In the genomic region with DNA sequence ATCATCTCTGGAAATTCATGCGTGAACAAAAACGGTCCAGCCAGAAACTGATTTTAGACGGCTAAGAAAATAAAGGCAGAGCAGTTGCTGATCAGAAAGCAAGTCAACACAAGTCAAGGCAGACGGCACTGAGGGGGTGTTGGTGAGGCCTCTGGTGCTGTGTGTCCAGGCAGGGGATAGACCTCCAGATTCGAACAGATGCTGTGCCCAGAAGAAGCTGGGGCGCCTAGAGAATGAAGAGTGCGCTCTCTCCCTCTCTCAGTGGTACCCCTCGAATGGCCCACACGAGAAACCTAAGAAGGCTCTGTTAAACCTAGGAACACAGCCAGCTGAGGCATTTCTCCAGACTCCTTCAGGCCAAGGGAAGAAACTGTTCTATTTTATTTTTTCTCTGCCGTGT, we compare ENCODE assay signal across 3 cellular contexts.
TF ChIP-seq lines count a peak whose summit lies in the region.

No MANE protein-coding gene starts in this region.

TF ChIP-seq in H1, 55 proteins besides CTCF, POLR2A, EP300 and RAD21:
- TF ChIP-seq FOSL1 (IDR thresholded peaks at IDR 0.05; ENCODE audit: insufficient read depth, low read depth, low read length): no peak
- TF ChIP-seq GABPA (IDR thresholded peaks at IDR 0.05; ENCODE audit: borderline replicate concordance, insufficient read depth, low read length): no peak
- no peak for TF ChIP-seq SRF (IDR thresholded peaks at IDR 0.05; ENCODE audit: low read depth, low read length)
- TF ChIP-seq BRCA1 (IDR thresholded peaks at IDR 0.05; ENCODE audit: low read depth, low read length): no peak
- TF ChIP-seq TAF7 (optimal IDR thresholded peaks at IDR 0.05; ENCODE audit: borderline replicate concordance, low read depth, low read length): no peak
- no peak for TF ChIP-seq CHD2 (IDR thresholded peaks at IDR 0.05; ENCODE audit: low read length)
- no peak for TF ChIP-seq CREB1 (IDR thresholded peaks at IDR 0.05)
- TF ChIP-seq HDAC6 (IDR thresholded peaks at IDR 0.05; ENCODE audit: low read depth, low read length): no peak
- no peak for TF ChIP-seq CEBPB (IDR thresholded peaks at IDR 0.05; ENCODE audit: low read depth, low read length)
- no peak for TF ChIP-seq EGR1 (IDR thresholded peaks at IDR 0.05; ENCODE audit: borderline replicate concordance, low read depth, low read length)
- TF ChIP-seq CHD1 (IDR thresholded peaks at IDR 0.05; ENCODE audit: low read depth, low read length): no peak
- TF ChIP-seq SIRT6 (IDR thresholded peaks at IDR 0.05; ENCODE audit: low read length): no peak
- no peak for TF ChIP-seq HDAC2 (IDR thresholded peaks at IDR 0.05; ENCODE audit: borderline replicate concordance in 1 of 2, low read depth in 2 of 2, low read length in 2 of 2)
- TF ChIP-seq KDM1A (IDR thresholded peaks at IDR 0.05; ENCODE audit: borderline replicate concordance, low read length): no peak
- TF ChIP-seq SIN3A (conservative IDR thresholded peaks at IDR 0.05 in 1 of 2, IDR thresholded peaks at IDR 0.05 in 1 of 2; ENCODE audit: low read depth in 1 of 2, low read length in 2 of 2): no peak
- TF ChIP-seq, protein P1, sequence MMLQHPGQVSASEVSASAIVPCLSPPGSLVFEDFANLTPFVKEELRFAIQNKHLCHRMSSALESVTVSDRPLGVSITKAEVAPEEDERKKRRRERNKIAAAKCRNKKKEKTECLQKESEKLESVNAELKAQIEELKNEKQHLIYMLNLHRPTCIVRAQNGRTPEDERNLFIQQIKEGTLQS (IDR thresholded peaks at IDR 0.05; ENCODE audit: insufficient read depth, low read depth, low read length): no peak
- TF ChIP-seq ZNF274 (IDR thresholded peaks at IDR 0.05; ENCODE audit: borderline replicate concordance, extremely low read depth, low read length): no peak
- TF ChIP-seq, protein P2, sequence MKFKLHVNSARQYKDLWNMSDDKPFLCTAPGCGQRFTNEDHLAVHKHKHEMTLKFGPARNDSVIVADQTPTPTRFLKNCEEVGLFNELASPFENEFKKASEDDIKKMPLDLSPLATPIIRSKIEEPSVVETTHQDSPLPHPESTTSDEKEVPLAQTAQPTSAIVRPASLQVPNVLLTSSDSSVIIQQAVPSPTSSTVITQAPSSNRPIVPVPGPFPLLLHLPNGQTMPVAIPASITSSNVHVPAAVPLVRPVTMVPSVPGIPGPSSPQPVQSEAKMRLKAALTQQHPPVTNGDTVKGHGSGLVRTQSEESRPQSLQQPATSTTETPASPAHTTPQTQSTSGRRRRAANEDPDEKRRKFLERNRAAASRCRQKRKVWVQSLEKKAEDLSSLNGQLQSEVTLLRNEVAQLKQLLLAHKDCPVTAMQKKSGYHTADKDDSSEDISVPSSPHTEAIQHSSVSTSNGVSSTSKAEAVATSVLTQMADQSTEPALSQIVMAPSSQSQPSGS (IDR thresholded peaks at IDR 0.05; ENCODE audit: low read length): no peak
- no peak for TF ChIP-seq SIX5 (IDR thresholded peaks at IDR 0.05; ENCODE audit: low read depth, low read length)
- no peak for TF ChIP-seq SP4 (IDR thresholded peaks at IDR 0.05; ENCODE audit: low read length)

TF ChIP-seq in HepG2, 621 proteins besides CTCF, POLR2A, EP300 and RAD21 (continues in another document):
- TF ChIP-seq ZNF761 (CRISPR knock-in tag; conservative IDR thresholded peaks at IDR 0.05): no peak
- TF ChIP-seq CBFB (CRISPR knock-in tag; IDR thresholded peaks at IDR 0.05): no peak
- no peak for TF ChIP-seq ZNF724P (CRISPR knock-in tag; IDR thresholded peaks at IDR 0.05; ENCODE audit: borderline replicate concordance)
- no peak for TF ChIP-seq ZNF326 (CRISPR knock-in tag; IDR thresholded peaks at IDR 0.05; ENCODE audit: borderline replicate concordance)
- TF ChIP-seq, protein P3, sequence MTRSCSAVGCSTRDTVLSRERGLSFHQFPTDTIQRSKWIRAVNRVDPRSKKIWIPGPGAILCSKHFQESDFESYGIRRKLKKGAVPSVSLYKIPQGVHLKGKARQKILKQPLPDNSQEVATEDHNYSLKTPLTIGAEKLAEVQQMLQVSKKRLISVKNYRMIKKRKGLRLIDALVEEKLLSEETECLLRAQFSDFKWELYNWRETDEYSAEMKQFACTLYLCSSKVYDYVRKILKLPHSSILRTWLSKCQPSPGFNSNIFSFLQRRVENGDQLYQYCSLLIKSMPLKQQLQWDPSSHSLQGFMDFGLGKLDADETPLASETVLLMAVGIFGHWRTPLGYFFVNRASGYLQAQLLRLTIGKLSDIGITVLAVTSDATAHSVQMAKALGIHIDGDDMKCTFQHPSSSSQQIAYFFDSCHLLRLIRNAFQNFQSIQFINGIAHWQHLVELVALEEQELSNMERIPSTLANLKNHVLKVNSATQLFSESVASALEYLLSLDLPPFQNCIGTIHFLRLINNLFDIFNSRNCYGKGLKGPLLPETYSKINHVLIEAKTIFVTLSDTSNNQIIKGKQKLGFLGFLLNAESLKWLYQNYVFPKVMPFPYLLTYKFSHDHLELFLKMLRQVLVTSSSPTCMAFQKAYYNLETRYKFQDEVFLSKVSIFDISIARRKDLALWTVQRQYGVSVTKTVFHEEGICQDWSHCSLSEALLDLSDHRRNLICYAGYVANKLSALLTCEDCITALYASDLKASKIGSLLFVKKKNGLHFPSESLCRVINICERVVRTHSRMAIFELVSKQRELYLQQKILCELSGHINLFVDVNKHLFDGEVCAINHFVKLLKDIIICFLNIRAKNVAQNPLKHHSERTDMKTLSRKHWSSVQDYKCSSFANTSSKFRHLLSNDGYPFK (CRISPR knock-in tag; IDR thresholded peaks at IDR 0.05; ENCODE audit: borderline replicate concordance): no peak
- TF ChIP-seq SAFB2 (CRISPR knock-in tag; IDR thresholded peaks at IDR 0.05; ENCODE audit: borderline replicate concordance, low read depth): no peak
- TF ChIP-seq SMYD3 (CRISPR knock-in tag; IDR thresholded peaks at IDR 0.05): no peak
- TF ChIP-seq, protein P4, sequence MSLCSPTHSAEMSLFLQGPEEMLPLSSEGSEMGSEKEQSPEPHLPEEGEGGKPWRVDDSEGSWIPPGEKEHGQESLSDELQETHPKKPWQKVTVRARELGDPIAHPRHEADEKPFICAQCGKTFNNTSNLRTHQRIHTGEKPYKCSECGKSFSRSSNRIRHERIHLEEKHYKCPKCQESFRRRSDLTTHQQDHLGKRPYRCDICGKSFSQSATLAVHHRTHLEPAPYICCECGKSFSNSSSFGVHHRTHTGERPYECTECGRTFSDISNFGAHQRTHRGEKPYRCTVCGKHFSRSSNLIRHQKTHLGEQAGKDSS (CRISPR knock-in tag; IDR thresholded peaks at IDR 0.05; ENCODE audit: borderline replicate concordance, low read depth): no peak
- TF ChIP-seq GFI1 (CRISPR knock-in tag; IDR thresholded peaks at IDR 0.05; ENCODE audit: borderline replicate concordance): no peak
- TF ChIP-seq, protein P5, sequence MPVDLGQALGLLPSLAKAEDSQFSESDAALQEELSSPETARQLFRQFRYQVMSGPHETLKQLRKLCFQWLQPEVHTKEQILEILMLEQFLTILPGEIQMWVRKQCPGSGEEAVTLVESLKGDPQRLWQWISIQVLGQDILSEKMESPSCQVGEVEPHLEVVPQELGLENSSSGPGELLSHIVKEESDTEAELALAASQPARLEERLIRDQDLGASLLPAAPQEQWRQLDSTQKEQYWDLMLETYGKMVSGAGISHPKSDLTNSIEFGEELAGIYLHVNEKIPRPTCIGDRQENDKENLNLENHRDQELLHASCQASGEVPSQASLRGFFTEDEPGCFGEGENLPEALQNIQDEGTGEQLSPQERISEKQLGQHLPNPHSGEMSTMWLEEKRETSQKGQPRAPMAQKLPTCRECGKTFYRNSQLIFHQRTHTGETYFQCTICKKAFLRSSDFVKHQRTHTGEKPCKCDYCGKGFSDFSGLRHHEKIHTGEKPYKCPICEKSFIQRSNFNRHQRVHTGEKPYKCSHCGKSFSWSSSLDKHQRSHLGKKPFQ (CRISPR knock-in tag; IDR thresholded peaks at IDR 0.05; ENCODE audit: insufficient replicate concordance): no peak
- TF ChIP-seq RXRB (CRISPR knock-in tag; IDR thresholded peaks at IDR 0.05; ENCODE audit: borderline replicate concordance): no peak
- no peak for TF ChIP-seq PLRG1 (conservative IDR thresholded peaks at IDR 0.05)
- TF ChIP-seq, protein P6, sequence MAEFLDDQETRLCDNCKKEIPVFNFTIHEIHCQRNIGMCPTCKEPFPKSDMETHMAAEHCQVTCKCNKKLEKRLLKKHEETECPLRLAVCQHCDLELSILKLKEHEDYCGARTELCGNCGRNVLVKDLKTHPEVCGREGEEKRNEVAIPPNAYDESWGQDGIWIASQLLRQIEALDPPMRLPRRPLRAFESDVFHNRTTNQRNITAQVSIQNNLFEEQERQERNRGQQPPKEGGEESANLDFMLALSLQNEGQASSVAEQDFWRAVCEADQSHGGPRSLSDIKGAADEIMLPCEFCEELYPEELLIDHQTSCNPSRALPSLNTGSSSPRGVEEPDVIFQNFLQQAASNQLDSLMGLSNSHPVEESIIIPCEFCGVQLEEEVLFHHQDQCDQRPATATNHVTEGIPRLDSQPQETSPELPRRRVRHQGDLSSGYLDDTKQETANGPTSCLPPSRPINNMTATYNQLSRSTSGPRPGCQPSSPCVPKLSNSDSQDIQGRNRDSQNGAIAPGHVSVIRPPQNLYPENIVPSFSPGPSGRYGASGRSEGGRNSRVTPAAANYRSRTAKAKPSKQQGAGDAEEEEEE (CRISPR knock-in tag; IDR thresholded peaks at IDR 0.05; ENCODE audit: borderline replicate concordance): no peak
- no peak for TF ChIP-seq POLR2AphosphoS2 (IDR thresholded peaks at IDR 0.05; ENCODE audit: low read depth, low read length)
- TF ChIP-seq SAP130 (CRISPR knock-in tag; IDR thresholded peaks at IDR 0.05; ENCODE audit: low read depth): no peak
- TF ChIP-seq U2AF2 (IDR thresholded peaks at IDR 0.05; ENCODE audit: low read depth, low read length): no peak
- TF ChIP-seq BRD4 (CRISPR knock-in tag; IDR thresholded peaks at IDR 0.05): no peak

TF ChIP-seq in SK-N-SH treated with all-trans-retinoic acid at 6 μM for 48 hours, 23 proteins besides CTCF, POLR2A, EP300 and RAD21:
- TF ChIP-seq, protein P7, sequence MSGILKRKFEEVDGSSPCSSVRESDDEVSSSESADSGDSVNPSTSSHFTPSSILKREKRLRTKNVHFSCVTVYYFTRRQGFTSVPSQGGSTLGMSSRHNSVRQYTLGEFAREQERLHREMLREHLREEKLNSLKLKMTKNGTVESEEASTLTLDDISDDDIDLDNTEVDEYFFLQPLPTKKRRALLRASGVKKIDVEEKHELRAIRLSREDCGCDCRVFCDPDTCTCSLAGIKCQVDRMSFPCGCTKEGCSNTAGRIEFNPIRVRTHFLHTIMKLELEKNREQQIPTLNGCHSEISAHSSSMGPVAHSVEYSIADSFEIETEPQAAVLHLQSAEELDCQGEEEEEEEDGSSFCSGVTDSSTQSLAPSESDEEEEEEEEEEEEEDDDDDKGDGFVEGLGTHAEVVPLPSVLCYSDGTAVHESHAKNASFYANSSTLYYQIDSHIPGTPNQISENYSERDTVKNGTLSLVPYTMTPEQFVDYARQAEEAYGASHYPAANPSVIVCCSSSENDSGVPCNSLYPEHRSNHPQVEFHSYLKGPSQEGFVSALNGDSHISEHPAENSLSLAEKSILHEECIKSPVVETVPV (CRISPR knock-in tag; IDR thresholded peaks at IDR 0.05): no peak
- TF ChIP-seq RARB (CRISPR knock-in tag; IDR thresholded peaks at IDR 0.05): no peak
